Comparison of ENCODE assay signal across 3 cellular contexts in the genomic region with DNA sequence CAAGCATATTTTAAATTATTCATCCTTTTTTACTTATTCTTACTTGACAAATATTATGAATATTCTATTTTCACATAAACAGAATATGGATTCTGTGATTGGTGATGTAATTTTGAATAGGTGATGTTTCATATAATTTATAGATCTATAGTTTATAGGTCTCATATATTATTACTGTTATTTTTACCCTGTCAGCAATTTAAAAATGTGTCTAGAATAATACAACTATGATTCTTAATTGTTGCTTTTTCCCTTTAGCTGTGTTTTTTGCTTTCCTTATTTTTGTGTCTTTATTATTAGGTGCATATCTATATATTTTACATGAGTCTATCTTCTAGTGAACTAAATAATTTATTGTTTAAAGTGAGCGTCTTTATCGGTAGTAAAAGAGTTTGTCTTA.
TF ChIP-seq lines count a peak whose summit lies in the region.

No MANE protein-coding gene starts in this region.

TF ChIP-seq in HepG2, 621 proteins besides CTCF, POLR2A, EP300 and RAD21:
- TF ChIP-seq TCF12 (IDR thresholded peaks at IDR 0.05), result no peak
- TF ChIP-seq TCF12 (CRISPR knock-in tag; IDR thresholded peaks at IDR 0.05), result no peak
- TF ChIP-seq MAFK (conservative IDR thresholded peaks at IDR 0.05 in 1 of 2, IDR thresholded peaks at IDR 0.05 in 1 of 2; ENCODE audit: low read length in 2 of 2), result peak; percentile 81 to 93
- peak; percentile 86 for TF ChIP-seq MAFF (IDR thresholded peaks at IDR 0.05; ENCODE audit: low read depth, low read length)
- TF ChIP-seq USF2 (IDR thresholded peaks at IDR 0.05; ENCODE audit: low read depth, low read length), result no peak
- no peak for TF ChIP-seq USF2 (CRISPR knock-in tag; IDR thresholded peaks at IDR 0.05; ENCODE audit: borderline replicate concordance)
- TF ChIP-seq ZBTB14 (CRISPR knock-in tag; IDR thresholded peaks at IDR 0.05), result no peak
- TF ChIP-seq ZIK1 (CRISPR knock-in tag; IDR thresholded peaks at IDR 0.05; ENCODE audit: borderline replicate concordance, low read depth), result no peak

TF ChIP-seq in K562, 482 proteins besides CTCF, POLR2A, EP300 and RAD21:
- TF ChIP-seq C11orf30 (IDR thresholded peaks at IDR 0.05; ENCODE audit: low read depth), result peak; percentile 80
- TF ChIP-seq MAFG (tag; conservative IDR thresholded peaks at IDR 0.05), result peak; percentile 70
- peak; percentile 80 for TF ChIP-seq MAFK (IDR thresholded peaks at IDR 0.05; ENCODE audit: low read length)
- TF ChIP-seq MAFF (IDR thresholded peaks at IDR 0.05; ENCODE audit: low read length), result peak; percentile 63; the same call in 1 of the 2 replicates
- no peak for TF ChIP-seq GATA2 (CRISPR knock-in tag; IDR thresholded peaks at IDR 0.05)
- no peak for TF ChIP-seq CREB1 (IDR thresholded peaks at IDR 0.05)
- TF ChIP-seq CREB1 (CRISPR knock-in tag; IDR thresholded peaks at IDR 0.05), result no peak
- peak; percentile 95 for TF ChIP-seq ZNF316 (IDR thresholded peaks at IDR 0.05)
- no peak for TF ChIP-seq ZBED1 (IDR thresholded peaks at IDR 0.05)
TF ChIP-seq in K562: peak in this region for 5.

TF ChIP-seq in H1, 55 proteins besides CTCF, POLR2A, EP300 and RAD21:
- TF ChIP-seq MAFK (IDR thresholded peaks at IDR 0.05; ENCODE audit: low read depth, low read length), result peak; percentile 33; the same call in 1 of the 2 replicates
- no peak for TF ChIP-seq MAX (IDR thresholded peaks at IDR 0.05)
